Comparison of ENCODE assay signal across 21 cellular contexts in genomic region chr6:20411953-20412352, GRCh38. TPM values are rescaled to one million over a fixed set of nuclear protein-coding genes. Genes with fewer than 3 reads are reported as not detected.
DNase-seq lines count a peak whose midpoint lies in the region; ATAC-seq, FAIRE-seq and TF ChIP-seq lines count a peak whose summit lies in the region.
"Had no signal": no experiment of that assay in that cellular context is flagged by ENCODE, and none has a peak within 500 bp of the region (broad histone marks: within the 10 kb centered on the region; RNA-seq: fewer than 3 reads in every experiment).

No MANE protein-coding gene starts in this region.

- peaks cover 48% of the 10 kb centered on the region for H4K20me1 ChIP-seq in K562 (replicated peaks; ENCODE audit: control insufficient read depth, insufficient read depth, low read length)

- TF ChIP-seq POLR2A in K562 (conservative IDR thresholded peaks at IDR 0.05), result no peak

- H3K27ac Mint-ChIP-seq in T-helper 2 cell treated with Interferon-gamma antibody and Interleukin-4, amounts not matched to agents 5 μg/mL and 100 μg/mL, for 36 hours, result peak overlapping the region; percentile 77
- peak overlapping the region in 6 of 8 donors; percentile 4 to 86 (median 47) for H3K27ac Mint-ChIP-seq in CD8-positive, alpha-beta memory T cell
- H3K27ac Mint-ChIP-seq in natural killer cell treated with Interleukin-12 subunit alpha and Interleukin-12 subunit beta and Interleukin-15 and Interleukin-18, amount 100 ng/mL, for 72 hours, result peak overlapping the region; percentile 72 to 94
- H3K27ac Mint-ChIP-seq: B cell, IgD-negative memory B cell had no signal

- H3K4me3 ChIP-seq in CD8-positive, alpha-beta memory T cell (ENCODE audit: low read length), result no peak overlapping the region
- H3K4me3 ChIP-seq in K562, result no peak overlapping the region
- H3K4me3 ChIP-seq: lower lobe of right lung, right atrium auricular region had no signal

- no peaks in the 10 kb centered on the region for H3K36me3 ChIP-seq in CD8-positive, alpha-beta memory T cell (ENCODE audit: insufficient read depth, low read length)
- H3K36me3 ChIP-seq in K562 (ENCODE audit: control insufficient read depth, insufficient read depth, low read length), result peaks cover 88% of the 10 kb centered on the region
- H3K36me3 ChIP-seq: lower lobe of right lung, right atrium auricular region had no signal

- no peaks in the 10 kb centered on the region for H3K27me3 ChIP-seq in CD8-positive, alpha-beta memory T cell (ENCODE audit: insufficient read depth, low read length, poor library complexity, severe bottlenecking)
- no peaks in the 10 kb centered on the region for H3K27me3 ChIP-seq in K562 (ENCODE audit: control insufficient read depth in 2 of 2, insufficient read depth in 2 of 2, low read length in 2 of 2)
- H3K27me3 ChIP-seq: right atrium auricular region had no signal

- H3K27me3 Mint-ChIP-seq in T-helper 2 cell treated with Interferon-gamma antibody and Interleukin-4, amounts not matched to agents 5 μg/mL and 100 μg/mL, for 36 hours (ENCODE audit: low read depth), result no peaks in the 10 kb centered on the region
- no peaks in the 10 kb centered on the region for H3K27me3 Mint-ChIP-seq in CD8-positive, alpha-beta memory T cell
- H3K27me3 Mint-ChIP-seq in natural killer cell treated with Interleukin-12 subunit alpha and Interleukin-12 subunit beta and Interleukin-15 and Interleukin-18, amount 100 ng/mL, for 72 hours, result no peaks in the 10 kb centered on the region
- H3K27me3 Mint-ChIP-seq: B cell, IgD-negative memory B cell had no signal

- in situ Hi-C loops in K562 (cut with MboI), result no loop called here

- WGBS in K562 (ENCODE audit: insufficient coverage, low coverage, missing lambda C conversion rate), result 63% methylated on average over 6 of the region's 6 CpGs

- no peaks in the 10 kb centered on the region for H3K9me3 ChIP-seq in CD8-positive, alpha-beta memory T cell (ENCODE audit: low read length)
- no peaks in the 10 kb centered on the region for H3K9me3 ChIP-seq in K562 (replicated peaks; ENCODE audit: control insufficient read depth, insufficient read depth, low read depth, low read length)
- H3K9me3 ChIP-seq: lower lobe of right lung, right atrium auricular region had no signal

- BruUV-seq in K562 (replicated peaks; lab: Mats Ljungman, UMichigan), result no TSS peak

- H3K4me3 Mint-ChIP-seq in T-helper 2 cell treated with Interferon-gamma antibody and Interleukin-4, amounts not matched to agents 5 μg/mL and 100 μg/mL, for 36 hours, result no peak overlapping the region
- peak overlapping the region in 2 of 7 donors; percentile 14 to 54 for H3K4me3 Mint-ChIP-seq in CD8-positive, alpha-beta memory T cell
- H3K4me3 Mint-ChIP-seq in natural killer cell treated with Interleukin-12 subunit alpha and Interleukin-12 subunit beta and Interleukin-15 and Interleukin-18, amount 100 ng/mL, for 72 hours, result peak overlapping the region; percentile 55
- H3K4me3 Mint-ChIP-seq: B cell had no signal

- H3K4me1 Mint-ChIP-seq in T-helper 2 cell treated with Interferon-gamma antibody and Interleukin-4, amounts not matched to agents 5 μg/mL and 100 μg/mL, for 36 hours (ENCODE audit: low read depth), result peaks cover 79% of the 10 kb centered on the region
- H3K4me1 Mint-ChIP-seq in CD8-positive, alpha-beta memory T cell, result peaks cover 78 to 99% (median 96%) of the 10 kb centered on the region in 3 donors
- H3K4me1 Mint-ChIP-seq in natural killer cell treated with Interleukin-12 subunit alpha and Interleukin-12 subunit beta and Interleukin-15 and Interleukin-18, amount 100 ng/mL, for 72 hours (ENCODE audit: low read depth in 2 of 2), result peaks cover 74 to 76% of the 10 kb centered on the region in 2 donors

- peaks cover 100% of the 10 kb centered on the region for H3K79me2 ChIP-seq in K562 (ENCODE audit: control insufficient read depth, insufficient read depth, low read length)

- TF ChIP-seq CTCF in K562 (IDR thresholded peaks at IDR 0.05 in 2 of 3, conservative IDR thresholded peaks at IDR 0.05 in 1 of 3; ENCODE audit: insufficient read depth in 2 of 3, low read depth in 1 of 3, low read length in 3 of 3), result no peak

- CTCF ChIA-PET in CD8-positive, alpha-beta memory T cell (lab: Charles Lee), result no interaction called here
- CTCF ChIA-PET in K562 (lab: Yijun Ruan, JAX; ENCODE audit: low intra/inter-chr PET ratio), result no interaction called here

- no peak for ATAC-seq in K562
- no peak for ATAC-seq in natural killer cell treated with Interleukin-12 subunit alpha and Interleukin-12 subunit beta and Interleukin-15 and Interleukin-18, amount 100 ng/mL, for 72 hours
- ATAC-seq in GM18858 (IDR thresholded peaks at IDR 0.05; ENCODE audit: unreplicated experiment), result no peak
- ATAC-seq: lower lobe of right lung had no signal

- TF ChIP-seq EP300 in K562 (IDR thresholded peaks at IDR 0.05; ENCODE audit: low read length), result no peak

- no peak overlapping the region for H3K27ac ChIP-seq in CD8-positive, alpha-beta memory T cell (ENCODE audit: low read depth, low read length)
- H3K27ac ChIP-seq in K562 (ENCODE audit: extremely low read depth, low read depth, low read length), result peak overlapping the region; percentile 19; the same call in 1 of the 3 replicates
- H3K27ac ChIP-seq: lower lobe of right lung, right atrium auricular region had no signal

- H3K4me2 ChIP-seq in K562 (ENCODE audit: insufficient read depth, low read length), result peak overlapping the region; percentile 38; the same call in 1 of the 2 replicates

- peaks cover 47% of the 10 kb centered on the region for H3K36me3 Mint-ChIP-seq in T-helper 2 cell treated with Interferon-gamma antibody and Interleukin-4, amounts not matched to agents 5 μg/mL and 100 μg/mL, for 36 hours (ENCODE audit: low read depth)
- peaks cover 0 to 29% (median 0%) of the 10 kb centered on the region in 3 donors for H3K36me3 Mint-ChIP-seq in CD8-positive, alpha-beta memory T cell
- peaks cover 11% of the 10 kb centered on the region for H3K36me3 Mint-ChIP-seq in natural killer cell treated with Interleukin-12 subunit alpha and Interleukin-12 subunit beta and Interleukin-15 and Interleukin-18, amount 100 ng/mL, for 72 hours

- peak; percentile 23 for FAIRE-seq in K562 (lab: Jason Lieb, UNC)
- FAIRE-seq: kidney, TTC549 had no signal

- POLR2A ChIA-PET in CD8-positive, alpha-beta memory T cell (lab: Charles Lee), result no interaction called here
- POLR2A ChIA-PET in K562 (lab: Yijun Ruan, JAX), result interaction anchor here (0.5 to 3.7 kb wide), 7 partner anchors 9 to 125 kb away, joined by 3 to 21 read pairs (median 4); partner anchors contain the start of gene E2F3

- H3K4me1 ChIP-seq in CD8-positive, alpha-beta memory T cell (ENCODE audit: insufficient read depth, low read length), result peaks cover 69% of the 10 kb centered on the region
- H3K4me1 ChIP-seq in K562 (replicated peaks in 1 of 2; ENCODE audit: control insufficient read depth in 2 of 2, insufficient read depth in 2 of 2, low read length in 2 of 2), result peaks cover 42 to 97% of the 10 kb centered on the region in 2 experiments

- no peak for DNase-seq in T-helper 2 cell treated with Interferon-gamma antibody and Interleukin-4, amounts not matched to agents 5 μg/mL and 100 μg/mL, for 36 hours (ENCODE audit: low spot score)
- DNase-seq in T-helper 2 cell (no peak), K562 (ENCODE audit: extremely low read depth in 1 of 4, low spot score in 3 of 4) (no peak), UCSD-AML1 (lab: John Stamatoyannopoulos, UW; ENCODE audit: unreplicated experiment) (no peak), iPS-NIHi7 (ENCODE audit: extremely low spot score) (no peak)
- DNase-seq in CD8-positive, alpha-beta memory T cell, result no peak
- no peak for DNase-seq in natural killer cell treated with Interleukin-12 subunit alpha and Interleukin-12 subunit beta and Interleukin-15 and Interleukin-18, amount 100 ng/mL, for 72 hours (ENCODE audit: low spot score)
- DNase-seq: activated CD4-positive, alpha-beta T cell treated with anti-CD3 and anti-CD28 coated beads for 4 hours; activated naive CD4-positive, alpha-beta T cell treated with Interleukin-2 at 50 U/mL for 16 hours; dermis blood vessel endothelial cell; DMS 273 treated with DMSO at 0.1 percent for 48 hours; foreskin melanocyte; kidney; lower lobe of right lung; NCI-H146; stimulated activated CD8-positive, alpha-beta memory T cell treated with anti-CD3 and anti-CD28 coated beads, Interleukin-4, amount 100 ng/mL, for 48 hours had no signal

- no peak for TF ChIP-seq RAD21 in K562 (CRISPR knock-in tag; conservative IDR thresholded peaks at IDR 0.05 in 1 of 2, IDR thresholded peaks at IDR 0.05 in 1 of 2)

- H2AFZ ChIP-seq in K562 (ENCODE audit: low read depth, low read length), result no peak overlapping the region

- intact Hi-C loops in K562 (cut with micrococcal nuclease), result no loop called here

- H3K9me1 ChIP-seq in K562 (ENCODE audit: control insufficient read depth, insufficient read depth, low read length), result peaks cover 4% of the 10 kb centered on the region

- H3K9ac ChIP-seq in K562 (ENCODE audit: insufficient read depth in 1 of 2, low read depth in 2 of 2, low read length in 2 of 2), result no peak overlapping the region; a peak in 1 of 4 replicates

- H3K9me3 Mint-ChIP-seq in T-helper 2 cell treated with Interferon-gamma antibody and Interleukin-4, amounts not matched to agents 5 μg/mL and 100 μg/mL, for 36 hours, result no peaks in the 10 kb centered on the region
- H3K9me3 Mint-ChIP-seq in CD8-positive, alpha-beta memory T cell, result no peaks in the 10 kb centered on the region
- H3K9me3 Mint-ChIP-seq in natural killer cell treated with Interleukin-12 subunit alpha and Interleukin-12 subunit beta and Interleukin-15 and Interleukin-18, amount 100 ng/mL, for 72 hours, result no peaks in the 10 kb centered on the region
- H3K9me3 Mint-ChIP-seq: IgD-negative memory B cell had no signal

RNA-seq across cellular contexts. Expression of gene E2F3, which starts 10.3 kb away (rescaled TPM):
- 10 to 100 TPM; 31.5 to 32.3 TPM for total RNA-seq in CD8-positive, alpha-beta memory T cell
- 13.1 TPM for polyA plus RNA-seq in CD8-positive, alpha-beta memory T cell
- 24.9 and 55.4 TPM in 2 replicates for total RNA-seq in K562 (2011; cell fraction: chromatin; rRNA removed; ENCODE audit: low replicate concordance)
- total RNA-seq in K562 (2011; cell fraction: nucleolus; rRNA removed), result 17.5 and 22.4 TPM in 2 replicates
- total RNA-seq in K562 (2011; cell fraction: nucleoplasm; rRNA removed), result 30.3 and 42.3 TPM in 2 replicates
- total RNA-seq in K562 (2014; rRNA removed), result 11.1 and 13.2 TPM in 2 replicates
- 29.6 and 33.6 TPM in 2 replicates for total RNA-seq in K562 (2014; rRNA removed; fragmentation: Illumina TruSeq; extraction: Trizol)
- total RNA-seq in K562 (2015; rRNA removed; fragmentation: Illumina TruSeq; extraction: Trizol), result 25.9 and 26.5 TPM in 2 replicates
- total RNA-seq in K562 (2021), result 41.3 and 44.7 TPM in 2 replicates
- 26.3 and 31.6 TPM in 2 replicates for polyA plus RNA-seq in K562 (2011; rRNA removed)
- 8.7 and 15.4 TPM in 2 replicates for polyA plus RNA-seq in K562 (2011; cell fraction: cytosol; rRNA removed)
- polyA plus RNA-seq in K562 (2011; cell fraction: nucleus; rRNA removed), result 40.0 and 46.3 TPM in 2 replicates
- 24.2 and 27.2 TPM in 2 replicates for polyA plus RNA-seq in K562 (2012)
- 41.2 and 41.6 TPM in 2 replicates for polyA plus RNA-seq in K562 (2014; fragmentation: Illumina TruSeq; extraction: Trizol)
- polyA plus RNA-seq in K562 (2014; fragmentation: Nextera tagmentation; extraction: Ambion mirVana), result 10 to 100 TPM; 11.8 to 14.8 TPM
- polyA plus RNA-seq in K562 (2014; rRNA removed), result 23.8 and 27.2 TPM in 2 replicates
- polyA minus RNA-seq in K562 (2011; rRNA and poly(A)+ RNA removed), result 26.4 and 27.4 TPM in 2 replicates
- 15.8 and 21.2 TPM in 2 replicates for polyA minus RNA-seq in K562 (2011; cell fraction: cytosol; rRNA and poly(A)+ RNA removed)
- polyA minus RNA-seq in K562 (2011; cell fraction: nucleus; rRNA and poly(A)+ RNA removed), result 12.7 and 14.9 TPM in 2 replicates
- total RNA-seq in natural killer cell treated with Interleukin-12 subunit alpha and Interleukin-12 subunit beta and Interleukin-15 and Interleukin-18, amount 100 ng/mL, for 72 hours, result 10 to 100 TPM; 24.2 to 37.4 TPM
